In genomic region chr5:178333821-178334481, GRCh38 we compare ENCODE assay signal across 16 cellular contexts.
"Had no signal": no experiment of that assay in that cellular context is flagged by ENCODE, and none has a peak within 500 bp of the region (broad histone marks: within the 10 kb centered on the region; RNA-seq: fewer than 3 reads in every experiment).

No MANE protein-coding gene starts in this region.

- H3K27me3 ChIP-seq: dorsolateral prefrontal cortex, heart left ventricle, left lung, testis had no signal

- H3K27ac ChIP-seq: foreskin keratinocyte, left lung, prostate gland, testis, VCaP had no signal

- ATAC-seq: foreskin keratinocyte, heart left ventricle, T-cell had no signal

- H3K9me3 ChIP-seq: heart left ventricle, left lung, prostate gland, testis had no signal

- H3K4me3 ChIP-seq: dorsolateral prefrontal cortex, heart left ventricle, left lung, prostate gland, testis had no signal

- H3K4me1 ChIP-seq: foreskin keratinocyte had no signal

- DNase-seq: activated CD4-positive, alpha-beta T cell treated with anti-CD3 and anti-CD28 coated beads for 4 hours; activated T-cell treated with anti-CD3 and anti-CD28 coated beads for 4 hours; foreskin keratinocyte; stimulated activated CD4-positive, alpha-beta T cell treated with anti-CD3 and anti-CD28 coated beads, Interleukin-2, amount 100 ng/mL, for 48 hours; stimulated activated naive CD4-positive, alpha-beta T cell treated with Interleukin-2 at 50 U/mL for 16 hours; T-cell; T1000 had no signal

- H3K27ac Mint-ChIP-seq: activated naive CD4-positive, alpha-beta T cell treated with anti-CD3 and anti-CD28 coated beads, Interleukin-2, amount 50 U/mL, for 24 hours; activated T-helper 2 cell treated with anti-CD3 and anti-CD28 coated beads, Interferon-gamma antibody, Interleukin-2, Interleukin-4, amounts not matched to agents 10 μg/mL and 5 μg/mL and 100 μg/mL, durations not matched to agents 14 hours and 24 hours and 36 hours; T-cell had no signal

- H3K36me3 Mint-ChIP-seq: activated naive CD4-positive, alpha-beta T cell treated with anti-CD3 and anti-CD28 coated beads, Interleukin-2, amount 50 U/mL, for 24 hours; brain; T-cell had no signal

- H3K36me3 ChIP-seq: heart left ventricle, left lung, prostate gland had no signal

- H3K9me3 Mint-ChIP-seq: activated naive CD4-positive, alpha-beta T cell treated with anti-CD3 and anti-CD28 coated beads, Interleukin-2, amount 50 U/mL, for 24 hours; activated T-helper 2 cell treated with anti-CD3 and anti-CD28 coated beads, Interferon-gamma antibody, Interleukin-2, Interleukin-4, amounts not matched to agents 10 μg/mL and 5 μg/mL and 100 μg/mL, durations not matched to agents 14 hours and 24 hours and 36 hours; brain; T-cell had no signal

- H3K4me3 Mint-ChIP-seq: activated naive CD4-positive, alpha-beta T cell treated with anti-CD3 and anti-CD28 coated beads, Interleukin-2, amount 50 U/mL, for 24 hours; brain; T-cell had no signal
